12 cellular contexts compared by ENCODE assay signal in genomic region chr4:40473578-40474388, GRCh38.
DNase-seq lines count a peak whose midpoint lies in the region; ATAC-seq and TF ChIP-seq lines count a peak whose summit lies in the region.
"Had no signal": no experiment of that assay in that cellular context is flagged by ENCODE, and none has a peak within 500 bp of the region (broad histone marks: within the 10 kb centered on the region; RNA-seq: fewer than 3 reads in every experiment).

No MANE protein-coding gene starts in this region.

- H3K9ac ChIP-seq in colonic mucosa (ENCODE audit: low read depth in 2 of 2, low read length in 2 of 2) = peak overlapping the region in 1 of 2 donors; percentile 36
- H3K9ac ChIP-seq: parathyroid adenoma had no signal

- H3K27ac ChIP-seq in colonic mucosa = peak overlapping the region; percentile 37
- H3K27ac ChIP-seq: parathyroid adenoma, PC-9 had no signal

- H3K4me1 ChIP-seq in colonic mucosa = peaks cover 9% of the 10 kb centered on the region

- no peaks in the 10 kb centered on the region for H3K9me3 ChIP-seq in colonic mucosa

- no peak for TF ChIP-seq CTCF in colonic mucosa (IDR thresholded peaks at IDR 0.05)

- no peaks in the 10 kb centered on the region for H3K36me3 ChIP-seq in colonic mucosa

- peak; percentile 78 for ATAC-seq in GM19025 (IDR thresholded peaks at IDR 0.05; ENCODE audit: low read depth, unreplicated experiment)
- ATAC-seq in HG03135 (IDR thresholded peaks at IDR 0.05; ENCODE audit: unreplicated experiment) = peak; percentile 66

- DNase-seq in colonic mucosa = peak; percentile 80
- peak; percentile 93 for DNase-seq in renal cortical epithelial cell (ENCODE audit: low read depth)
- no peak for DNase-seq in SIG-M5 (lab: John Stamatoyannopoulos, UW)
- no peak for DNase-seq in HPDE6-E6E7 (ENCODE audit: extremely low spot score)
- no peak for DNase-seq in AG08395 (ENCODE audit: low spot score)
- no peak for DNase-seq in SHP77 treated with DMSO at 0.1 percent for 48 hours (lab: John Stamatoyannopoulos, UW)
- DNase-seq: activated T-cell treated with anti-CD3 and anti-CD28 coated beads, Interleukin-2, amount 50 U/mL, for 24 hours; NCI-H1694 treated with DMSO at 0.1 percent for 48 hours; PC-9 had no signal

- no peaks in the 10 kb centered on the region for H3K27me3 ChIP-seq in colonic mucosa

- H3K4me3 ChIP-seq in colonic mucosa = no peak overlapping the region
- H3K4me3 ChIP-seq: PC-9 had no signal

- intact Hi-C loops in colonic mucosa (cut with DNase I) = no loop called here

Comparison
In these comparisons a context has a peak if more than half of its experiments do, and no peak if none do; other contexts are left out.
1. DNase-seq: peak in colonic mucosa (single experiment) and renal cortical epithelial cell (single experiment); none in SIG-M5 (single experiment), HPDE6-E6E7 (single experiment), AG08395 (single experiment) and SHP77 treated with DMSO at 0.1 percent for 48 hours (single experiment).